ENCODE assay signal across 18 cellular contexts in the genomic region with DNA sequence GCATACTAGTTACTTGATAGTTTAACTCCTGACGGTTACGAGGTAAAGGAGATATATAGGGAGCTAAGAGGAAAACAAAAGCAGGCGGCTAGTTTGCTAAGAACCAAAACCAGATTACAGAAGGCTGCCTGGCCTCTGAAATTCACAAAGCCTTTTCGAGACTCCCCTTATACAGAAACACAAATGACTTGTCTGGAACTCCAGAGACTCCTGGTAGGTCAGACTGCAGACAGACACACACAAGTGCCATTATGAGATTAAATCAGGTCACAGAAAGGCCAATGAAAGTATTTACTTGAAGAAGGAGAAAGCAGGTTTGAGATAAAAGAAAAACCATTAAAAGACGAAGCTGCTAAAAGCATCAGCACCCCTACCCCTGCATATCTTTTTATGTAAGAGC.
DNase-seq lines count a peak whose midpoint lies in the region; ATAC-seq and TF ChIP-seq lines count a peak whose summit lies in the region.
"Had no signal": no experiment of that assay in that cellular context is flagged by ENCODE, and none has a peak within 500 bp of the region (broad histone marks: within the 10 kb centered on the region; RNA-seq: fewer than 3 reads in every experiment).

No MANE protein-coding gene starts in this region.

- H3K36me3 ChIP-seq in SK-N-SH (replicated peaks in 1 of 2; ENCODE audit: control insufficient read depth in 1 of 2, insufficient read depth in 2 of 2, low read length in 1 of 2) (peaks cover 6 to 7% of the 10 kb centered on the region in 2 experiments), endodermal cell (ENCODE audit: control insufficient read depth, insufficient read depth, low read length) (no peaks in the 10 kb centered on the region)

- H2AFZ ChIP-seq in SK-N-SH (ENCODE audit: low read depth), result no peak overlapping the region
- H2AFZ ChIP-seq: GM23338 had no signal

- no peaks in the 10 kb centered on the region; the same call in 1 of the 2 replicates for H4K20me1 ChIP-seq in SK-N-SH (ENCODE audit: insufficient read depth)
- H4K20me1 ChIP-seq: BLaER1 treated with 17β-estradiol and CSF1 and Interleukin-3, amounts not matched to agents 10 nM and 100 nM had no signal

- no peaks in the 10 kb centered on the region for H3K9me3 Mint-ChIP-seq in endodermal cell
- H3K9me3 Mint-ChIP-seq in osteocyte (ENCODE audit: unreplicated experiment), result no peaks in the 10 kb centered on the region
- H3K9me3 Mint-ChIP-seq in activated CD8-positive, alpha-beta memory T cell treated with anti-CD3 and anti-CD28 coated beads, Interleukin-2, amount 10 ng/mL, durations not matched to agents 7 days and 5 days (ENCODE audit: low read depth), result no peaks in the 10 kb centered on the region
- H3K9me3 Mint-ChIP-seq: CD8-positive, alpha-beta T cell; GM23338 had no signal

- TF ChIP-seq EP300 in SK-N-SH (IDR thresholded peaks at IDR 0.05; ENCODE audit: borderline replicate concordance in 1 of 2, low read depth in 1 of 2, low read length in 1 of 2), result no peak

- TF ChIP-seq RAD21 in SK-N-SH (IDR thresholded peaks at IDR 0.05; ENCODE audit: low read length), result no peak

- H3K9ac ChIP-seq in SK-N-SH (no peak overlapping the region), endodermal cell (ENCODE audit: extremely low read depth, low read length, poor library complexity, severe bottlenecking) (no peak overlapping the region)
- H3K9ac ChIP-seq: BLaER1 treated with 17β-estradiol and CSF1 and Interleukin-3, amounts not matched to agents 10 nM and 100 nM had no signal

- H3K27me3 ChIP-seq in SK-N-SH (ENCODE audit: insufficient read depth) (no peaks in the 10 kb centered on the region), endodermal cell (ENCODE audit: control insufficient read depth, insufficient read depth, low read length, poor library complexity, severe bottlenecking) (no peaks in the 10 kb centered on the region)
- H3K27me3 ChIP-seq: BLaER1 treated with 17β-estradiol and CSF1 and Interleukin-3, amounts not matched to agents 10 nM and 100 nM had no signal

- ATAC-seq in SK-N-SH treated with all-trans-retinoic acid at 6 μM for 48 hours (no peak), GM18907 (IDR thresholded peaks at IDR 0.05; ENCODE audit: unreplicated experiment) (no peak)
- no peak for ATAC-seq in activated CD8-positive, alpha-beta memory T cell treated with anti-CD3 and anti-CD28 coated beads, Interleukin-2, amount 10 ng/mL, durations not matched to agents 7 days and 5 days
- ATAC-seq: CD8-positive, alpha-beta T cell; GM23338 had no signal

- H3K27ac Mint-ChIP-seq in endodermal cell, result no peak overlapping the region
- no peak overlapping the region for H3K27ac Mint-ChIP-seq in osteocyte (ENCODE audit: unreplicated experiment)
- H3K27ac Mint-ChIP-seq in activated CD8-positive, alpha-beta memory T cell treated with anti-CD3 and anti-CD28 coated beads, Interleukin-2, amount 10 ng/mL, durations not matched to agents 7 days and 5 days, result no peak overlapping the region
- H3K27ac Mint-ChIP-seq: B cell; CD8-positive, alpha-beta T cell; GM23338 had no signal

- TF ChIP-seq CTCF in SK-N-SH (IDR thresholded peaks at IDR 0.05) (no peak), endodermal cell (conservative IDR thresholded peaks at IDR 0.05) (no peak), osteocyte (IDR thresholded peaks at IDR 0.05) (no peak)

- no peaks in the 10 kb centered on the region for H3K36me3 Mint-ChIP-seq in endodermal cell (ENCODE audit: low read depth)
- peaks cover 17% of the 10 kb centered on the region for H3K36me3 Mint-ChIP-seq in osteocyte (ENCODE audit: unreplicated experiment)
- H3K36me3 Mint-ChIP-seq in activated CD8-positive, alpha-beta memory T cell treated with anti-CD3 and anti-CD28 coated beads, Interleukin-2, amount 10 ng/mL, durations not matched to agents 7 days and 5 days, result peaks cover 12% of the 10 kb centered on the region

- H3K4me3 ChIP-seq in SK-N-SH (ENCODE audit: low read depth in 2 of 2, low read length in 1 of 2), result no peak overlapping the region
- no peak overlapping the region for H3K4me3 ChIP-seq in endodermal cell (ENCODE audit: low read length)
- H3K4me3 ChIP-seq: BLaER1 treated with 17β-estradiol and CSF1 and Interleukin-3, amounts not matched to agents 10 nM and 100 nM; GM23338 had no signal

- WGBS in SK-N-SH (ENCODE audit: low lambda C conversion rate), result 93% methylated on average over 5 of the region's 5 CpGs
- 90 to 95% methylated on average over 4 to 5 of the region's 5 CpGs for WGBS in endodermal cell (ENCODE audit: insufficient coverage in 1 of 2, insufficient read length in 1 of 2), 2 experiments

- peaks cover 2 to 5% of the 10 kb centered on the region in 2 experiments; a peak in 2 of 4 replicates for H3K4me1 ChIP-seq in SK-N-SH (ENCODE audit: control insufficient read depth in 1 of 2, insufficient read depth in 2 of 2, low read depth in 1 of 2, low read length in 1 of 2)
- peaks cover 6% of the 10 kb centered on the region for H3K4me1 ChIP-seq in endodermal cell (ENCODE audit: control insufficient read depth, insufficient read depth, low read length)
- H3K4me1 ChIP-seq: BLaER1 treated with 17β-estradiol and CSF1 and Interleukin-3, amounts not matched to agents 10 nM and 100 nM had no signal

- H3K4me3 Mint-ChIP-seq in endodermal cell (no peak overlapping the region), osteocyte (ENCODE audit: unreplicated experiment) (no peak overlapping the region)
- no peak overlapping the region for H3K4me3 Mint-ChIP-seq in activated CD8-positive, alpha-beta memory T cell treated with anti-CD3 and anti-CD28 coated beads, Interleukin-2, amount 10 ng/mL, durations not matched to agents 7 days and 5 days
- H3K4me3 Mint-ChIP-seq: B cell; CD8-positive, alpha-beta T cell; GM23338 had no signal

- no peaks in the 10 kb centered on the region for H3K9me2 ChIP-seq in SK-N-SH

- CTCF ChIA-PET in SK-N-SH (lab: Yijun Ruan, JAX), result no interaction called here
- CTCF ChIA-PET in activated CD8-positive, alpha-beta memory T cell treated with anti-CD3 and anti-CD28 coated beads, Interleukin-2, amount 10 ng/mL, durations not matched to agents 7 days and 5 days (lab: Charles Lee), result no interaction called here

- no peak overlapping the region for H3K4me2 ChIP-seq in SK-N-SH
- H3K4me2 ChIP-seq: BLaER1 treated with 17β-estradiol and CSF1 and Interleukin-3, amounts not matched to agents 10 nM and 100 nM; GM23338 had no signal

- POLR2A ChIA-PET in SK-N-SH (lab: Yijun Ruan, JAX), result no interaction called here

- no peaks in the 10 kb centered on the region for H3K27me3 Mint-ChIP-seq in endodermal cell (ENCODE audit: insufficient read depth)
- no peaks in the 10 kb centered on the region for H3K27me3 Mint-ChIP-seq in osteocyte (ENCODE audit: unreplicated experiment)
- H3K27me3 Mint-ChIP-seq in activated CD8-positive, alpha-beta memory T cell treated with anti-CD3 and anti-CD28 coated beads, Interleukin-2, amount 10 ng/mL, durations not matched to agents 7 days and 5 days, result no peaks in the 10 kb centered on the region
- H3K27me3 Mint-ChIP-seq: B cell had no signal

- H3F3A ChIP-seq in SK-N-SH (replicated peaks; ENCODE audit: insufficient read depth), result peaks cover 5% of the 10 kb centered on the region

- H3K9me3 ChIP-seq in SK-N-SH (no peaks in the 10 kb centered on the region), endodermal cell (ENCODE audit: control insufficient read depth, low read length) (no peaks in the 10 kb centered on the region)
- H3K9me3 ChIP-seq: BLaER1 treated with 17β-estradiol and CSF1 and Interleukin-3, amounts not matched to agents 10 nM and 100 nM had no signal

- DNase-seq in SK-N-SH, result peak; percentile 16
- peak; percentile 64 for DNase-seq in NCI-H82 treated with DMSO at 0.1 percent for 48 hours (lab: John Stamatoyannopoulos, UW; ENCODE audit: unreplicated experiment)
- DNase-seq in endodermal cell, result no peak
- peak; percentile 1 for DNase-seq in osteocyte (ENCODE audit: extremely low spot score, unreplicated experiment)
- DNase-seq in activated CD8-positive, alpha-beta memory T cell treated with anti-CD3 and anti-CD28 coated beads, Interleukin-2, amount 10 ng/mL, durations not matched to agents 7 days and 5 days, result no peak
- no peak for DNase-seq in AG08395 (ENCODE audit: low spot score)
- DNase-seq: 8988T; Calu3; CD8-positive, alpha-beta T cell; DMS79 treated with DMSO at 0.1 percent for 48 hours; GF-D8; HCEC 1CT; IMR-90 had no signal

- H3K79me2 ChIP-seq in SK-N-SH (ENCODE audit: insufficient read depth), result no peaks in the 10 kb centered on the region

- H3K4me1 Mint-ChIP-seq in endodermal cell, result peaks cover 28% of the 10 kb centered on the region
- no peaks in the 10 kb centered on the region for H3K4me1 Mint-ChIP-seq in osteocyte (ENCODE audit: unreplicated experiment)
- no peaks in the 10 kb centered on the region for H3K4me1 Mint-ChIP-seq in activated CD8-positive, alpha-beta memory T cell treated with anti-CD3 and anti-CD28 coated beads, Interleukin-2, amount 10 ng/mL, durations not matched to agents 7 days and 5 days
- H3K4me1 Mint-ChIP-seq: B cell had no signal

- H3K27ac ChIP-seq in SK-N-SH (ENCODE audit: low read depth in 2 of 2, low read length in 1 of 2) (peak overlapping the region in 1 of 2 experiments; percentile 75; a peak in 2 of 4 replicates), endodermal cell (ENCODE audit: low read depth, low read length) (peak overlapping the region; percentile 6)
- H3K27ac ChIP-seq: BLaER1 treated with 17β-estradiol and CSF1 and Interleukin-3, amounts not matched to agents 10 nM and 100 nM had no signal

TF ChIP-seq in SK-N-SH, 30 proteins besides CTCF, POLR2A, EP300 and RAD21:
- TF ChIP-seq FOSL2 (IDR thresholded peaks at IDR 0.05; ENCODE audit: borderline replicate concordance, low read depth) (no peak), RFX5 (IDR thresholded peaks at IDR 0.05; ENCODE audit: low read length) (no peak), NRF1 (IDR thresholded peaks at IDR 0.05; ENCODE audit: low read depth, low read length) (no peak), MEF2A (IDR thresholded peaks at IDR 0.05; ENCODE audit: borderline replicate concordance, low read depth) (no peak)
- TF ChIP-seq, protein P1, sequence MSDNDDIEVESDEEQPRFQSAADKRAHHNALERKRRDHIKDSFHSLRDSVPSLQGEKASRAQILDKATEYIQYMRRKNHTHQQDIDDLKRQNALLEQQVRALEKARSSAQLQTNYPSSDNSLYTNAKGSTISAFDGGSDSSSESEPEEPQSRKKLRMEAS (IDR thresholded peaks at IDR 0.05; ENCODE audit: low read depth), result no peak

Comparison
In these comparisons a context has a peak if more than half of its experiments do, and no peak if none do; other contexts are left out.
1. DNase-seq: peak in SK-N-SH (single experiment), NCI-H82 treated with DMSO at 0.1 percent for 48 hours (single experiment) and osteocyte (single experiment); none in endodermal cell (single experiment), activated CD8-positive, alpha-beta memory T cell treated with anti-CD3 and anti-CD28 coated beads, Interleukin-2, amount 10 ng/mL, durations not matched to agents 7 days and 5 days (single experiment) and AG08395 (single experiment).